ENCODE assay signal across 1 cellular context in genomic region chr2:237600205-237600846, GRCh38.
TF ChIP-seq lines count a peak whose summit lies in the region.

No MANE protein-coding gene starts in this region.

TF ChIP-seq in HepG2, 621 proteins besides CTCF, POLR2A, EP300 and RAD21 (continued from another document and continues in another):
- peak; percentile 73; the same call in 1 of the 2 replicates for TF ChIP-seq IKZF5 (CRISPR knock-in tag; IDR thresholded peaks at IDR 0.05)
- TF ChIP-seq ZKSCAN8 (CRISPR knock-in tag; IDR thresholded peaks at IDR 0.05; ENCODE audit: borderline replicate concordance), result peak; percentile 49; the same call in 1 of the 2 replicates
- no peak for TF ChIP-seq XBP1 (CRISPR knock-in tag; IDR thresholded peaks at IDR 0.05)
- 0 out of 2 replicates have a peak, but pooled peaks have one; percentile 36 for TF ChIP-seq ZIK1 (CRISPR knock-in tag; IDR thresholded peaks at IDR 0.05; ENCODE audit: borderline replicate concordance, low read depth)
- peak; percentile 21; the same call in 1 of the 2 replicates for TF ChIP-seq ARID2 (CRISPR knock-in tag; IDR thresholded peaks at IDR 0.05; ENCODE audit: borderline replicate concordance)
- peak; percentile 72; the same call in 1 of the 2 replicates for TF ChIP-seq MTERF4 (CRISPR knock-in tag; IDR thresholded peaks at IDR 0.05)
- TF ChIP-seq DMAP1 (CRISPR knock-in tag; IDR thresholded peaks at IDR 0.05), result peak; percentile 31; the same call in 1 of the 2 replicates
- peak; percentile 52 for TF ChIP-seq GABPB1 (CRISPR knock-in tag; IDR thresholded peaks at IDR 0.05)
- no peak for TF ChIP-seq NR3C1 (CRISPR knock-in tag; IDR thresholded peaks at IDR 0.05)
- TF ChIP-seq MIXL1 (CRISPR knock-in tag; IDR thresholded peaks at IDR 0.05), result peak; percentile 52; the same call in 1 of the 2 replicates
- 0 out of 2 replicates have a peak, but pooled peaks have one; percentile 30 for TF ChIP-seq ZNF350 (CRISPR knock-in tag; IDR thresholded peaks at IDR 0.05; ENCODE audit: borderline replicate concordance, low read depth)
- peak; percentile 76 for TF ChIP-seq NRL (CRISPR knock-in tag; IDR thresholded peaks at IDR 0.05; ENCODE audit: borderline replicate concordance)
- TF ChIP-seq ZNF280D (CRISPR knock-in tag; IDR thresholded peaks at IDR 0.05), result 0 out of 2 replicates have a peak, but pooled peaks have one; percentile 11
- TF ChIP-seq ZXDC (CRISPR knock-in tag; IDR thresholded peaks at IDR 0.05), result no peak
- 0 out of 2 replicates have a peak, but pooled peaks have one; percentile 25 for TF ChIP-seq ZNF713 (CRISPR knock-in tag; IDR thresholded peaks at IDR 0.05)
- no peak; the same call in 1 of the 2 replicates for TF ChIP-seq PITX1 (CRISPR knock-in tag; IDR thresholded peaks at IDR 0.05)
- 0 out of 2 replicates have a peak, but pooled peaks have one; percentile 28 for TF ChIP-seq KDM2A (CRISPR knock-in tag; IDR thresholded peaks at IDR 0.05; ENCODE audit: borderline replicate concordance, low read depth)
- TF ChIP-seq GATAD1 (CRISPR knock-in tag; IDR thresholded peaks at IDR 0.05), result peak; percentile 35; the same call in 1 of the 2 replicates
- TF ChIP-seq ZNF512 (CRISPR knock-in tag; IDR thresholded peaks at IDR 0.05), result peak; percentile 53; the same call in 1 of the 2 replicates
- TF ChIP-seq FOXA3 (CRISPR knock-in tag; IDR thresholded peaks at IDR 0.05), result peak; percentile 30; the same call in 1 of the 2 replicates
- TF ChIP-seq MXI1 (IDR thresholded peaks at IDR 0.05; ENCODE audit: borderline replicate concordance, low read depth, low read length), result 0 out of 3 replicates have a peak, but pooled peaks have one; percentile 16
- TF ChIP-seq NCOA5 (CRISPR knock-in tag; IDR thresholded peaks at IDR 0.05), result no peak
- TF ChIP-seq NCOA1 (CRISPR knock-in tag; IDR thresholded peaks at IDR 0.05), result no peak
- peak; percentile 23; the same call in 1 of the 2 replicates for TF ChIP-seq STAG1 (CRISPR knock-in tag; IDR thresholded peaks at IDR 0.05)
- peak; percentile 64; the same call in 1 of the 2 replicates for TF ChIP-seq ZNF205 (CRISPR knock-in tag; IDR thresholded peaks at IDR 0.05)
- TF ChIP-seq ATF7-NPFF (CRISPR knock-in tag; IDR thresholded peaks at IDR 0.05; ENCODE audit: low read depth), result peak; percentile 70; the same call in 1 of the 2 replicates
- peak; percentile 47; the same call in 1 of the 2 replicates for TF ChIP-seq ZNF772 (CRISPR knock-in tag; IDR thresholded peaks at IDR 0.05)
- no peak for TF ChIP-seq ZNF234 (CRISPR knock-in tag; conservative IDR thresholded peaks at IDR 0.05)
- peak; percentile 32; the same call in 1 of the 2 replicates for TF ChIP-seq TBX2 (CRISPR knock-in tag; IDR thresholded peaks at IDR 0.05; ENCODE audit: borderline replicate concordance)
- TF ChIP-seq ZNF292 (CRISPR knock-in tag; IDR thresholded peaks at IDR 0.05; ENCODE audit: borderline replicate concordance, low read depth), result peak; percentile 70; the same call in 1 of the 2 replicates
- TF ChIP-seq ZNF614 (CRISPR knock-in tag; IDR thresholded peaks at IDR 0.05; ENCODE audit: borderline replicate concordance), result peak; percentile 69; the same call in 1 of the 2 replicates
- 0 out of 2 replicates have a peak, but pooled peaks have one; percentile 29 for TF ChIP-seq ZNF451 (CRISPR knock-in tag; IDR thresholded peaks at IDR 0.05)
- peak; percentile 62; the same call in 1 of the 2 replicates for TF ChIP-seq ZNF280B (CRISPR knock-in tag; IDR thresholded peaks at IDR 0.05; ENCODE audit: borderline replicate concordance)
- peak; percentile 62; the same call in 1 of the 2 replicates for TF ChIP-seq ZNF124 (CRISPR knock-in tag; IDR thresholded peaks at IDR 0.05)
- TF ChIP-seq ZNF773 (CRISPR knock-in tag; IDR thresholded peaks at IDR 0.05; ENCODE audit: borderline replicate concordance), result 0 out of 2 replicates have a peak, but pooled peaks have one; percentile 28
- TF ChIP-seq ZMYM4 (CRISPR knock-in tag; IDR thresholded peaks at IDR 0.05), result peak; percentile 23; the same call in 1 of the 2 replicates
- TF ChIP-seq RXRA (CRISPR knock-in tag; IDR thresholded peaks at IDR 0.05), result no peak; the same call in none of the 2 replicates
- peak; percentile 51; the same call in 1 of the 2 replicates for TF ChIP-seq PAXIP1 (CRISPR knock-in tag; conservative IDR thresholded peaks at IDR 0.05)
- TF ChIP-seq MTA1 (CRISPR knock-in tag; IDR thresholded peaks at IDR 0.05; ENCODE audit: borderline replicate concordance), result peak; percentile 41; the same call in 1 of the 2 replicates
- TF ChIP-seq REXO4 (CRISPR knock-in tag; IDR thresholded peaks at IDR 0.05; ENCODE audit: borderline replicate concordance), result no peak
- TF ChIP-seq SOX13 (IDR thresholded peaks at IDR 0.05), result no peak
- 0 out of 4 replicates have a peak, but pooled peaks of 1 of the 2 experiments have one; percentile 5 for TF ChIP-seq SOX13 (CRISPR knock-in tag; conservative IDR thresholded peaks at IDR 0.05 in 1 of 2, IDR thresholded peaks at IDR 0.05 in 1 of 2)
- TF ChIP-seq MAFF (IDR thresholded peaks at IDR 0.05; ENCODE audit: low read depth, low read length), result no peak
- no peak for TF ChIP-seq DR1 (CRISPR knock-in tag; IDR thresholded peaks at IDR 0.05)
- TF ChIP-seq ELF3 (CRISPR knock-in tag; IDR thresholded peaks at IDR 0.05), result peak; percentile 60; the same call in 1 of the 2 replicates
- TF ChIP-seq HIC2 (CRISPR knock-in tag; IDR thresholded peaks at IDR 0.05; ENCODE audit: low read depth), result peak; percentile 39; the same call in 1 of the 2 replicates
- TF ChIP-seq ZNF776 (CRISPR knock-in tag; IDR thresholded peaks at IDR 0.05), result no peak
- TF ChIP-seq KLF16 (CRISPR knock-in tag; IDR thresholded peaks at IDR 0.05), result peak in 1 of 2 experiments; percentile 45; a peak in 1 of 4 replicates
- TF ChIP-seq ARNT (IDR thresholded peaks at IDR 0.05), result no peak
- no peak for TF ChIP-seq ZBTB21 (CRISPR knock-in tag; IDR thresholded peaks at IDR 0.05)
